22 cellular contexts compared by ENCODE assay signal in genomic region chr10:7605565-7606295, GRCh38.
A peak's percentile ranks its signal among the peaks of the same experiment; 100 is the strongest.
DNase-seq lines count a peak whose midpoint lies in the region; ATAC-seq and TF ChIP-seq lines count a peak whose summit lies in the region.
"Had no signal": no experiment of that assay in that cellular context is flagged by ENCODE, and none has a peak within 500 bp of the region (broad histone marks: within the 10 kb centered on the region; RNA-seq: fewer than 3 reads in every experiment).

No MANE protein-coding gene starts in this region.

- CTCF ChIA-PET in IMR-90 (lab: Yijun Ruan, JAX), result interaction anchor here (0.6 kb wide), 1 partner anchor 18 kb away, joined by 3 read pairs; no protein-coding TSS in a partner anchor

- TF ChIP-seq RAD21 in IMR-90 (IDR thresholded peaks at IDR 0.05; ENCODE audit: low read length), result no peak

- intact Hi-C loops in IMR-90 (cut with micrococcal nuclease), result no loop called here
- intact Hi-C loops in testis (cut with DNase I; ENCODE audit: low total_unique reads), result no loop called here
- intact Hi-C loops in upper lobe of right lung (cut with DNase I), result no loop called here

- no peaks in the 10 kb centered on the region for H3K27me3 ChIP-seq in IMR-90 (ENCODE audit: control insufficient read depth, insufficient read depth, low read length)
- no peaks in the 10 kb centered on the region for H3K27me3 ChIP-seq in muscle layer of colon (ENCODE audit: control insufficient read depth in 1 of 2, insufficient read depth in 2 of 2, low read length in 2 of 2)
- H3K27me3 ChIP-seq in testis, result no peaks in the 10 kb centered on the region
- H3K27me3 ChIP-seq in upper lobe of right lung, result no peaks in the 10 kb centered on the region

- H3K27ac ChIP-seq in IMR-90 (ENCODE audit: insufficient read depth, low read length), result peak overlapping the region; percentile 73; the same call in 1 of the 2 replicates
- peak overlapping the region; percentile 48 for H3K27ac ChIP-seq in muscle layer of colon (ENCODE audit: low read depth, low read length)
- H3K27ac ChIP-seq in testis, result no peak overlapping the region
- no peak overlapping the region for H3K27ac ChIP-seq in upper lobe of right lung
- H3K27ac ChIP-seq: SK-N-MC, thoracic aorta had no signal

- H3K36me3 ChIP-seq in IMR-90 (ENCODE audit: control insufficient read depth, insufficient read depth, low read length), result no peaks in the 10 kb centered on the region
- H3K36me3 ChIP-seq in muscle layer of colon (ENCODE audit: insufficient read depth, low read length), result peaks cover 18% of the 10 kb centered on the region
- H3K36me3 ChIP-seq in testis (ENCODE audit: low read depth, missing control alignments), result no peaks in the 10 kb centered on the region
- H3K36me3 ChIP-seq in upper lobe of right lung, result no peaks in the 10 kb centered on the region
- H3K36me3 ChIP-seq: thoracic aorta had no signal

- dilution Hi-C loops in IMR-90 (cut with HindIII; ENCODE audit: low sequenced_read_pairs, unreplicated experiment), result no loop called here

- peak overlapping the region; percentile 47 for H2BK120ac ChIP-seq in IMR-90 (ENCODE audit: low read depth, low read length)

- H2AFZ ChIP-seq in IMR-90 (replicated peaks; ENCODE audit: low read length, poor library complexity), result no peak overlapping the region

- in situ Hi-C loops in IMR-90 (cut with MboI; ENCODE audit: low sequenced_read_pairs), result no loop called here

- DNase-seq in IMR-90 (peak; percentile 18), astrocyte of the hippocampus (ENCODE audit: low read depth, low spot score) (peak; percentile 44), testis (peak; percentile 32), upper lobe of right lung (no peak), SK-N-DZ (ENCODE audit: low spot score) (no peak)
- no peak for DNase-seq in stimulated activated CD8-positive, alpha-beta memory T cell treated with anti-CD3 and anti-CD28 coated beads, Interleukin-4, amount 100 ng/mL, for 48 hours
- DNase-seq: activated CD4-positive, alpha-beta memory T cell treated with anti-CD3 and anti-CD28 coated beads for 36 hours; activated naive CD4-positive, alpha-beta T cell treated with Interleukin-2 at 50 U/mL for 16 hours; caudate nucleus; DMS79; foreskin fibroblast; GDM1; head of caudate nucleus; left ventricle myocardium superior; NCI-H446 treated with DMSO at 0.1 percent for 48 hours; small intestine; stimulated activated naive CD4-positive, alpha-beta T cell treated with Interleukin-2 at 50 U/mL for 16 hours; T-helper 2 cell had no signal

- BruUV-seq in IMR-90 (replicated peaks; lab: Mats Ljungman, UMichigan), result no TSS peak

- TF ChIP-seq CTCF in IMR-90 (conservative IDR thresholded peaks at IDR 0.05; ENCODE audit: low read depth, low read length), result peak; percentile 12; the same call in 1 of the 2 replicates
- no peak for TF ChIP-seq CTCF in testis (IDR thresholded peaks at IDR 0.05)
- no peak for TF ChIP-seq CTCF in upper lobe of right lung (IDR thresholded peaks at IDR 0.05)

- no peak overlapping the region for H3K9ac ChIP-seq in IMR-90 (ENCODE audit: low read depth, low read length)
- H3K9ac ChIP-seq in muscle layer of colon (ENCODE audit: low read length), result no peak overlapping the region

- H3K4ac ChIP-seq in IMR-90 (ENCODE audit: low read depth, low read length), result peak overlapping the region; percentile 42

- H3K18ac ChIP-seq in IMR-90 (ENCODE audit: low read depth, low read length), result no peak overlapping the region; the same call in 1 of the 2 replicates

- no peaks in the 10 kb centered on the region for H3K9me1 ChIP-seq in IMR-90 (ENCODE audit: insufficient read depth, low read length)

- POLR2A ChIA-PET in IMR-90 (lab: Charles Lee; ENCODE audit: unreplicated experiment), result no interaction called here

- H3K9me3 ChIP-seq in IMR-90 (ENCODE audit: control insufficient read depth, insufficient read depth, low read length) (no peaks in the 10 kb centered on the region), muscle layer of colon (ENCODE audit: low read length) (no peaks in the 10 kb centered on the region), testis (no peaks in the 10 kb centered on the region), upper lobe of right lung (no peaks in the 10 kb centered on the region)
- H3K9me3 ChIP-seq: thoracic aorta had no signal

- no peak overlapping the region; the same call in 1 of the 2 replicates for H4K5ac ChIP-seq in IMR-90 (ENCODE audit: low read depth, low read length)

- H2BK15ac ChIP-seq in IMR-90 (ENCODE audit: low read depth, low read length), result no peak overlapping the region

- H2AK9ac ChIP-seq in IMR-90 (replicated peaks; ENCODE audit: low read depth, low read length, poor library complexity), result no peak overlapping the region

- H3K4me1 ChIP-seq in IMR-90 (ENCODE audit: control insufficient read depth, insufficient read depth, low read length) (peaks cover 7% of the 10 kb centered on the region; the same call in 1 of the 2 replicates), muscle layer of colon (ENCODE audit: insufficient read depth, low read length) (peaks cover 38% of the 10 kb centered on the region), testis (no peaks in the 10 kb centered on the region), upper lobe of right lung (no peaks in the 10 kb centered on the region)

- H3K56ac ChIP-seq in IMR-90 (ENCODE audit: extremely low read depth, insufficient read depth, low read length), result peak overlapping the region; percentile 23; the same call in 1 of the 2 replicates

- H3K14ac ChIP-seq in IMR-90 (replicated peaks; ENCODE audit: low read depth, low read length), result no peak overlapping the region

- H4K91ac ChIP-seq in IMR-90 (ENCODE audit: insufficient read depth, low read depth, low read length), result peak overlapping the region; percentile 57; the same call in 1 of the 2 replicates

- H4K20me1 ChIP-seq in IMR-90 (ENCODE audit: insufficient read depth, low read length), result no peaks in the 10 kb centered on the region

- 0 out of 2 replicates have a peak overlapping the region, but pooled peaks have one; percentile 5 for H2BK20ac ChIP-seq in IMR-90 (ENCODE audit: low read depth, low read length)

- ATAC-seq in IMR-90 (ENCODE audit: low read depth), result peak; percentile 69
- no peak for ATAC-seq in upper lobe of right lung
- ATAC-seq: activated CD4-positive, CD25-positive, alpha-beta regulatory T cell treated with anti-CD3 and anti-CD28 coated beads, Interleukin-2, amount 50 U/mL, for 24 hours; left ventricle myocardium superior had no signal

- H3K23ac ChIP-seq in IMR-90 (ENCODE audit: low read depth, low read length), result no peak overlapping the region

- H2AK5ac ChIP-seq in IMR-90 (ENCODE audit: low read depth, low read length), result no peak overlapping the region

- peak overlapping the region; percentile 36; the same call in 1 of the 2 replicates for H3K4me2 ChIP-seq in IMR-90 (ENCODE audit: low read depth, low read length)

- H3K79me1 ChIP-seq in IMR-90 (ENCODE audit: low read depth in 1 of 2, low read length in 2 of 2), result no peaks in the 10 kb centered on the region

- no CpG with 5 or more reads among the region's 11 CpGs for WGBS in IMR-90 (ENCODE audit: extremely low coverage in 2 of 2, insufficient read length in 1 of 2), 2 experiments
- WGBS in testis, 2 donors, result 58 to 73% methylated on average over 11 of the region's 11 CpGs

- no peak overlapping the region for H2BK5ac ChIP-seq in IMR-90 (ENCODE audit: low read depth, low read length, poor library complexity, severe bottlenecking)

- TF ChIP-seq POLR2A in IMR-90 (IDR thresholded peaks at IDR 0.05; ENCODE audit: low read depth, low read length) (no peak), testis (IDR thresholded peaks at IDR 0.05) (no peak)

- H4K8ac ChIP-seq in IMR-90 (ENCODE audit: low read depth in 2 of 2, low read length in 2 of 2), result no peak overlapping the region

- H3K4me3 ChIP-seq in IMR-90 (ENCODE audit: insufficient read depth, low read depth, low read length) (no peak overlapping the region), muscle layer of colon (ENCODE audit: low read depth in 1 of 2, low read length in 2 of 2) (no peak overlapping the region), testis (no peak overlapping the region), upper lobe of right lung (no peak overlapping the region)
- H3K4me3 ChIP-seq: SK-N-MC, thoracic aorta had no signal

TF ChIP-seq in IMR-90, 13 proteins besides CTCF, POLR2A, EP300 and RAD21:
- no peak for TF ChIP-seq MAFK (IDR thresholded peaks at IDR 0.05; ENCODE audit: low read depth, low read length)
- no peak for TF ChIP-seq RFX5 (IDR thresholded peaks at IDR 0.05; ENCODE audit: low read depth, low read length)
- no peak for TF ChIP-seq NFE2L2 (IDR thresholded peaks at IDR 0.05; ENCODE audit: low read depth, low read length)
- no peak for TF ChIP-seq BHLHE40 (IDR thresholded peaks at IDR 0.05; ENCODE audit: low read depth, low read length)
- no peak for TF ChIP-seq CHD1 (IDR thresholded peaks at IDR 0.05; ENCODE audit: low read depth, low read length)
- TF ChIP-seq SMC3 (IDR thresholded peaks at IDR 0.05; ENCODE audit: low read depth, low read length), result no peak
- TF ChIP-seq RCOR1 (IDR thresholded peaks at IDR 0.05; ENCODE audit: insufficient replicate concordance, low read length), result no peak
- no peak for TF ChIP-seq ELK1 (IDR thresholded peaks at IDR 0.05; ENCODE audit: borderline replicate concordance, low read depth, low read length)
- TF ChIP-seq MAZ (IDR thresholded peaks at IDR 0.05; ENCODE audit: borderline replicate concordance, low read depth, low read length), result no peak
- no peak for TF ChIP-seq CEBPB (IDR thresholded peaks at IDR 0.05; ENCODE audit: low read depth, low read length)
- no peak for TF ChIP-seq MXI1 (IDR thresholded peaks at IDR 0.05; ENCODE audit: borderline replicate concordance, low read depth, low read length)
- no peak for TF ChIP-seq FOS (IDR thresholded peaks at IDR 0.05; ENCODE audit: low read depth, low read length)
- TF ChIP-seq, protein P1, sequence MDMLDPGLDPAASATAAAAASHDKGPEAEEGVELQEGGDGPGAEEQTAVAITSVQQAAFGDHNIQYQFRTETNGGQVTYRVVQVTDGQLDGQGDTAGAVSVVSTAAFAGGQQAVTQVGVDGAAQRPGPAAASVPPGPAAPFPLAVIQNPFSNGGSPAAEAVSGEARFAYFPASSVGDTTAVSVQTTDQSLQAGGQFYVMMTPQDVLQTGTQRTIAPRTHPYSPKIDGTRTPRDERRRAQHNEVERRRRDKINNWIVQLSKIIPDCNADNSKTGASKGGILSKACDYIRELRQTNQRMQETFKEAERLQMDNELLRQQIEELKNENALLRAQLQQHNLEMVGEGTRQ (IDR thresholded peaks at IDR 0.05; ENCODE audit: low read depth, low read length), result no peak

Comparison
In these comparisons a context has a peak if more than half of its experiments do, and no peak if none do; other contexts are left out.
1. DNase-seq: peak in IMR-90 (single experiment), astrocyte of the hippocampus (single experiment) and testis (single experiment); none in stimulated activated CD8-positive, alpha-beta memory T cell treated with anti-CD3 and anti-CD28 coated beads, Interleukin-4, amount 100 ng/mL, for 48 hours (single experiment), upper lobe of right lung (single experiment) and SK-N-DZ (single experiment).
2. H3K27ac ChIP-seq: peak in IMR-90 (single experiment) and muscle layer of colon (single experiment); none in testis (0 of 2) and upper lobe of right lung (single experiment).